ENCODE assay signal across 24 cellular contexts in genomic region chr3:85254738-85255137, GRCh38.
DNase-seq lines count a peak whose midpoint lies in the region; ATAC-seq and TF ChIP-seq lines count a peak whose summit lies in the region.
"Had no signal": no experiment of that assay in that cellular context is flagged by ENCODE, and none has a peak within 500 bp of the region (broad histone marks: within the 10 kb centered on the region; RNA-seq: fewer than 3 reads in every experiment).

No MANE protein-coding gene starts in this region.

- H3K9me3 Mint-ChIP-seq in osteocyte (ENCODE audit: unreplicated experiment) (no peaks in the 10 kb centered on the region), mesothelial cell of epicardium (no peaks in the 10 kb centered on the region)
- H3K9me3 Mint-ChIP-seq in activated T-helper 2 cell treated with anti-CD3 and anti-CD28 coated beads, Interferon-gamma antibody, Interleukin-2, Interleukin-4, amounts not matched to agents 10 μg/mL and 5 μg/mL and 100 μg/mL, durations not matched to agents 14 hours and 24 hours and 36 hours = peaks cover 17% of the 10 kb centered on the region

- DNase-seq in HS-5 (ENCODE audit: low read depth) (peak; percentile 38), RWPE2 (ENCODE audit: low spot score) (no peak), epithelial cell of esophagus (ENCODE audit: low read depth) (peak; percentile 7), osteocyte (ENCODE audit: extremely low spot score, unreplicated experiment) (no peak), mesothelial cell of epicardium (ENCODE audit: low spot score in 2 of 2, unreplicated experiment in 2 of 2) (no peak), G401 (ENCODE audit: low spot score) (no peak)
- DNase-seq in activated T-helper 2 cell treated with anti-CD3 and anti-CD28 coated beads, Interferon-gamma antibody, Interleukin-2, Interleukin-4, amounts not matched to agents 10 μg/mL and 5 μg/mL and 100 μg/mL, durations not matched to agents 14 hours and 24 hours and 36 hours (ENCODE audit: low spot score) = no peak
- DNase-seq: 8988T; Calu3; CD8-positive, alpha-beta T cell; DMS53; GF-D8; H7; Kasumi-1; NCI-H1048; NCI-H1436; NCI-H187 treated with DMSO at 0.1 percent for 48 hours; NCI-H2107; NCI-H510A; NCI-H748 treated with DMSO at 0.1 percent for 48 hours; Peyer's patch had no signal

- H3K4me1 Mint-ChIP-seq in osteocyte (ENCODE audit: unreplicated experiment) (peaks cover 22% of the 10 kb centered on the region), mesothelial cell of epicardium (peaks cover 2% of the 10 kb centered on the region)
- H3K4me1 Mint-ChIP-seq in activated T-helper 2 cell treated with anti-CD3 and anti-CD28 coated beads, Interferon-gamma antibody, Interleukin-2, Interleukin-4, amounts not matched to agents 10 μg/mL and 5 μg/mL and 100 μg/mL, durations not matched to agents 14 hours and 24 hours and 36 hours (ENCODE audit: low read depth) = no peaks in the 10 kb centered on the region

- intact Hi-C loops in activated T-helper 2 cell treated with anti-CD3 and anti-CD28 coated beads, Interferon-gamma antibody, Interleukin-2, Interleukin-4, amounts not matched to agents 10 μg/mL and 5 μg/mL and 100 μg/mL, durations not matched to agents 14 hours and 24 hours and 36 hours (cut with micrococcal nuclease) = no loop called here

- no peak overlapping the region for H3K27ac ChIP-seq in RWPE2 (ENCODE audit: poor library complexity, severe bottlenecking)
- H3K27ac ChIP-seq: BLaER1 treated with 17β-estradiol and CSF1 and Interleukin-3, amounts not matched to agents 10 nM and 100 nM; Peyer's patch; SJSA1 had no signal

- no peaks in the 10 kb centered on the region for H3K36me3 ChIP-seq in RWPE2 (ENCODE audit: low read depth)
- H3K36me3 ChIP-seq: BLaER1 treated with 17β-estradiol and CSF1 and Interleukin-3, amounts not matched to agents 10 nM and 100 nM; Peyer's patch; SJSA1 had no signal

- in situ Hi-C loops in G401 (cut with HindIII; ENCODE audit: low sequenced_read_pairs) = no loop called here

- H3K27ac Mint-ChIP-seq in osteocyte (ENCODE audit: unreplicated experiment) (peak overlapping the region; percentile 18), mesothelial cell of epicardium (no peak overlapping the region)
- H3K27ac Mint-ChIP-seq in activated T-helper 2 cell treated with anti-CD3 and anti-CD28 coated beads, Interferon-gamma antibody, Interleukin-2, Interleukin-4, amounts not matched to agents 10 μg/mL and 5 μg/mL and 100 μg/mL, durations not matched to agents 14 hours and 24 hours and 36 hours = no peak overlapping the region
- H3K27ac Mint-ChIP-seq: CD8-positive, alpha-beta T cell had no signal

- H3K4me3 ChIP-seq in RWPE2 (ENCODE audit: severe bottlenecking) (no peak overlapping the region), epithelial cell of esophagus (ENCODE audit: low read length) (no peak overlapping the region)
- H3K4me3 ChIP-seq: BLaER1 treated with 17β-estradiol and CSF1 and Interleukin-3, amounts not matched to agents 10 nM and 100 nM; Peyer's patch; SJSA1 had no signal

- H3K27me3 Mint-ChIP-seq in osteocyte (ENCODE audit: unreplicated experiment) = no peaks in the 10 kb centered on the region
- H3K27me3 Mint-ChIP-seq in mesothelial cell of epicardium (ENCODE audit: low read depth) = no peaks in the 10 kb centered on the region
- H3K27me3 Mint-ChIP-seq in activated T-helper 2 cell treated with anti-CD3 and anti-CD28 coated beads, Interferon-gamma antibody, Interleukin-2, Interleukin-4, amounts not matched to agents 10 μg/mL and 5 μg/mL and 100 μg/mL, durations not matched to agents 14 hours and 24 hours and 36 hours (ENCODE audit: low read depth) = no peaks in the 10 kb centered on the region

- TF ChIP-seq CTCF in RWPE2 (IDR thresholded peaks at IDR 0.05; ENCODE audit: poor library complexity, severe bottlenecking) (no peak), epithelial cell of esophagus (IDR thresholded peaks at IDR 0.05; ENCODE audit: insufficient read depth, low read depth, low read length, missing control alignments) (no peak), osteocyte (IDR thresholded peaks at IDR 0.05) (no peak), mesothelial cell of epicardium (IDR thresholded peaks at IDR 0.05; ENCODE audit: unreplicated experiment) (no peak)

- ATAC-seq in RWPE2 (ENCODE audit: low read depth) (0 out of 3 replicates have a peak, but pooled peaks have one; percentile 41), GM18517 (IDR thresholded peaks at IDR 0.05; ENCODE audit: unreplicated experiment) (no peak)
- ATAC-seq: CD8-positive, alpha-beta T cell had no signal

- no peaks in the 10 kb centered on the region for H3K4me1 ChIP-seq in RWPE2 (ENCODE audit: insufficient read depth, poor library complexity, severe bottlenecking)
- H3K4me1 ChIP-seq: Peyer's patch, SJSA1 had no signal

- H3K9me3 ChIP-seq in RWPE2 (ENCODE audit: severe bottlenecking) = no peaks in the 10 kb centered on the region
- H3K9me3 ChIP-seq: BLaER1 treated with 17β-estradiol and CSF1 and Interleukin-3, amounts not matched to agents 10 nM and 100 nM; Peyer's patch; SJSA1 had no signal

- no peaks in the 10 kb centered on the region for H3K27me3 ChIP-seq in RWPE2 (ENCODE audit: insufficient read depth, poor library complexity, severe bottlenecking)
- H3K27me3 ChIP-seq: BLaER1 treated with 17β-estradiol and CSF1 and Interleukin-3, amounts not matched to agents 10 nM and 100 nM; Peyer's patch; SJSA1 had no signal

- H3K4me3 Mint-ChIP-seq in osteocyte (ENCODE audit: unreplicated experiment) = peak overlapping the region; percentile 5
- H3K4me3 Mint-ChIP-seq in mesothelial cell of epicardium = no peak overlapping the region
- H3K4me3 Mint-ChIP-seq in activated T-helper 2 cell treated with anti-CD3 and anti-CD28 coated beads, Interferon-gamma antibody, Interleukin-2, Interleukin-4, amounts not matched to agents 10 μg/mL and 5 μg/mL and 100 μg/mL, durations not matched to agents 14 hours and 24 hours and 36 hours (ENCODE audit: low read depth) = no peak overlapping the region
- H3K4me3 Mint-ChIP-seq: CD8-positive, alpha-beta T cell had no signal

- no peaks in the 10 kb centered on the region for H3K36me3 Mint-ChIP-seq in osteocyte (ENCODE audit: unreplicated experiment)
- H3K36me3 Mint-ChIP-seq in mesothelial cell of epicardium = no peaks in the 10 kb centered on the region
- no peaks in the 10 kb centered on the region for H3K36me3 Mint-ChIP-seq in activated T-helper 2 cell treated with anti-CD3 and anti-CD28 coated beads, Interferon-gamma antibody, Interleukin-2, Interleukin-4, amounts not matched to agents 10 μg/mL and 5 μg/mL and 100 μg/mL, durations not matched to agents 14 hours and 24 hours and 36 hours (ENCODE audit: low read depth)
- H3K36me3 Mint-ChIP-seq: CD8-positive, alpha-beta T cell had no signal

Comparison
In these comparisons a context has a peak if more than half of its experiments do, and no peak if none do; other contexts are left out.
1. DNase-seq: peak in HS-5 (single experiment) and epithelial cell of esophagus (single experiment); none in RWPE2 (single experiment), osteocyte (single experiment), mesothelial cell of epicardium (0 of 2), activated T-helper 2 cell treated with anti-CD3 and anti-CD28 coated beads, Interferon-gamma antibody, Interleukin-2, Interleukin-4, amounts not matched to agents 10 μg/mL and 5 μg/mL and 100 μg/mL, durations not matched to agents 14 hours and 24 hours and 36 hours (single experiment) and G401 (single experiment).